ENCODE assay signal across 40 cellular contexts in the genomic region with DNA sequence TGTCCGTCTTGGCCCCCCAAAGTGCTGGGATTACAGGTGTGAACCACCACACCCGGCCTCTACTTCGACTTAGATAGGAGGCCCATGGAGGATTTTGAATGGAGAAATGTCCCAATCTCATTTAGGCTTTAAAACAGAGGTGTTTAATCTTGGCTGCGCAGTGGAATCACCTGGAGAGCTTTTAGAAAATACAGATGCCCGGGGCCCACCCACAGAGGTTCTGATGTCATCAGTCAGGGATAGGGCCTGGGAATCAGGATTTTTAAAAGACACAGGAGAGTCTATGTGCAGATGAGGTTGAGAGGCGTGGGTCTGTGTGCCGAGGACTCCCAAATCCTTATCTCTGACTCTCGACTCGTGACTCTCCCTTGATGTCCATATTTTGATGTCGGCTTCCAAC.
"Had no signal": no experiment of that assay in that cellular context is flagged by ENCODE, and none has a peak within 500 bp of the region (broad histone marks: within the 10 kb centered on the region; RNA-seq: fewer than 3 reads in every experiment).

No MANE protein-coding gene starts in this region.

- H3K27me3 Mint-ChIP-seq: activated B cell treated with CpG ODN at 0.5 μM for 24 hours; activated CD4-positive, alpha-beta memory T cell treated with anti-CD3 and anti-CD28 coated beads for 36 hours; activated CD4-positive, alpha-beta T cell treated with anti-CD3 and anti-CD28 coated beads, Interleukin-2, amount 10 ng/mL, durations not matched to agents 24 days and 14 days; activated CD8-positive, alpha-beta memory T cell treated with anti-CD3 and anti-CD28 coated beads, Interleukin-2, amount 10 ng/mL, durations not matched to agents 7 days and 5 days; activated naive CD4-positive, alpha-beta T cell treated with anti-CD3 and anti-CD28 coated beads, Interleukin-2, amount 50 U/mL, for 24 hours; activated naive CD8-positive, alpha-beta T cell treated with anti-CD3 and anti-CD28 coated beads for 36 hours; activated naive CD8-positive, alpha-beta T cell treated with anti-CD3 and anti-CD28 coated beads, Interleukin-2, amount 50 U/mL, for 24 hours; T-helper 17 cell had no signal

- H3K27ac ChIP-seq: adrenal gland, breast epithelium, cardiac muscle cell, colonic mucosa, dorsolateral prefrontal cortex, gastrocnemius medialis, heart left ventricle, WERI-Rb-1 had no signal

- H3K9me3 ChIP-seq: adrenal gland, breast epithelium, colonic mucosa, gastrocnemius medialis, heart left ventricle had no signal

- ATAC-seq: activated CD4-positive, alpha-beta T cell treated with anti-CD3 and anti-CD28 coated beads for 36 hours; activated CD8-positive, alpha-beta memory T cell treated with anti-CD3 and anti-CD28 coated beads, Interleukin-2, amount 10 ng/mL, durations not matched to agents 7 days and 5 days; activated CD8-positive, alpha-beta T cell treated with anti-CD3 and anti-CD28 coated beads, Interleukin-2, amount 10 ng/mL, durations not matched to agents 7 days and 5 days; activated naive CD8-positive, alpha-beta T cell treated with anti-CD3 and anti-CD28 coated beads, Interleukin-2, amount 50 U/mL, for 24 hours; esophagus mucosa; gastrocnemius medialis; heart left ventricle; T-helper 17 cell had no signal

- H3K4me1 Mint-ChIP-seq: activated CD4-positive, alpha-beta T cell treated with anti-CD3 and anti-CD28 coated beads, Interleukin-2, amount 10 ng/mL, durations not matched to agents 24 days and 14 days; activated naive CD4-positive, alpha-beta T cell treated with anti-CD3 and anti-CD28 coated beads, Interleukin-2, amount 50 U/mL, for 24 hours had no signal

- H3K9me3 Mint-ChIP-seq: activated B cell treated with CpG ODN at 0.5 μM for 24 hours; activated CD4-positive, alpha-beta memory T cell treated with anti-CD3 and anti-CD28 coated beads for 36 hours; activated CD4-positive, alpha-beta T cell treated with anti-CD3 and anti-CD28 coated beads, Interleukin-2, amount 10 ng/mL, durations not matched to agents 24 days and 14 days; activated naive CD4-positive, alpha-beta T cell treated with anti-CD3 and anti-CD28 coated beads for 36 hours; activated naive CD4-positive, alpha-beta T cell treated with anti-CD3 and anti-CD28 coated beads, Interleukin-2, amount 50 U/mL, for 24 hours; activated naive CD8-positive, alpha-beta T cell treated with anti-CD3 and anti-CD28 coated beads for 36 hours; activated naive CD8-positive, alpha-beta T cell treated with anti-CD3 and anti-CD28 coated beads, Interleukin-2, amount 50 U/mL, for 24 hours; activated T-helper 1 cell treated with anti-CD3 and anti-CD28 coated beads, Interleukin-12 subunit alpha, Interleukin-12 subunit beta, Interleukin-2, Interleukin-4 antibody, amounts not matched to agents 30 ng/mL and 10 ng/mL and 1 ng/mL, durations not matched to agents 14 hours and 24 hours and 36 hours; activated T-helper 2 cell treated with anti-CD3 and anti-CD28 coated beads, Interferon-gamma antibody, Interleukin-2, Interleukin-4, amounts not matched to agents 10 μg/mL and 5 μg/mL and 100 μg/mL, durations not matched to agents 14 hours and 24 hours and 36 hours; brain; dendritic cell treated with granulocyte-macrophage colony-stimulating factor and Interleukin-4, amounts not matched to agents 40 ng/mL and 50 ng/mL, for 4 days; endodermal cell; T-helper 2 cell treated with Interferon-gamma antibody and Interleukin-4, amounts not matched to agents 5 μg/mL and 100 μg/mL, for 36 hours had no signal

- H3K36me3 ChIP-seq: adrenal gland, breast epithelium, cardiac muscle cell, colonic mucosa, gastrocnemius medialis, heart left ventricle, WERI-Rb-1 had no signal

- H3K36me3 Mint-ChIP-seq: activated CD4-positive, alpha-beta memory T cell treated with anti-CD3 and anti-CD28 coated beads for 36 hours; activated CD8-positive, alpha-beta memory T cell treated with anti-CD3 and anti-CD28 coated beads, Interleukin-2, amount 10 ng/mL, durations not matched to agents 7 days and 5 days; activated naive CD4-positive, alpha-beta T cell treated with anti-CD3 and anti-CD28 coated beads, Interleukin-2, amount 50 U/mL, for 24 hours; activated naive CD8-positive, alpha-beta T cell treated with anti-CD3 and anti-CD28 coated beads for 36 hours; brain had no signal

- DNase-seq: activated B cell treated with CpG ODN at 0.5 μM for 24 hours; activated CD4-positive, alpha-beta memory T cell treated with anti-CD3 and anti-CD28 coated beads for 36 hours; activated CD4-positive, alpha-beta T cell treated with anti-CD3 and anti-CD28 coated beads for 36 hours; activated CD4-positive, alpha-beta T cell treated with anti-CD3 and anti-CD28 coated beads, Interleukin-2, amount 10 ng/mL, durations not matched to agents 24 days and 14 days; activated CD4-positive, CD25-positive, alpha-beta regulatory T cell treated with anti-CD3 and anti-CD28 coated beads, Interleukin-2, amount 50 U/mL, for 72 hours; activated CD8-positive, alpha-beta memory T cell treated with anti-CD3 and anti-CD28 coated beads, Interleukin-2, amount 10 ng/mL, durations not matched to agents 7 days and 5 days; activated CD8-positive, alpha-beta memory T cell treated with anti-CD3 and anti-CD28 coated beads, Interleukin-2, amount 50 U/mL, for 4 hours; activated CD8-positive, alpha-beta T cell treated with anti-CD3 and anti-CD28 coated beads, Interleukin-2, amount 10 ng/mL, durations not matched to agents 7 days and 5 days; activated effector memory CD4-positive, alpha-beta T cell treated with anti-CD3 and anti-CD28 coated beads, Interleukin-2, amount 50 U/mL, for 16 hours; activated naive CD4-positive, alpha-beta T cell treated with anti-CD3 and anti-CD28 coated beads for 36 hours; activated naive CD8-positive, alpha-beta T cell treated with anti-CD3 and anti-CD28 coated beads for 36 hours; activated naive CD8-positive, alpha-beta T cell treated with anti-CD3 and anti-CD28 coated beads, Interleukin-2, amount 50 U/mL, for 24 hours; activated T-cell treated with anti-CD3 and anti-CD28 coated beads, Interleukin-2, amount 50 U/mL, for 1 hour; activated T-cell treated with anti-CD3 and anti-CD28 coated beads, Interleukin-2, amount 50 U/mL, for 48 hours; adrenal gland; amygdala; aorta; central memory CD4-positive, alpha-beta T cell; cerebellar nuclear complex; colonic mucosa; dorsolateral prefrontal cortex; effector memory CD4-positive, alpha-beta T cell; endodermal cell; foreskin fibroblast; gastrocnemius medialis; glutamatergic neuron; heart left ventricle; T-helper 1 cell; T-helper 17 cell; T1000; WERI-Rb-1 had no signal

- H3K4me3 ChIP-seq: adrenal gland, breast epithelium, cardiac muscle cell, colonic mucosa, dorsolateral prefrontal cortex, gastrocnemius medialis, heart left ventricle had no signal

- H3K4me1 ChIP-seq: breast epithelium, colonic mucosa, gastrocnemius medialis had no signal

- H3K27ac Mint-ChIP-seq: activated B cell treated with CpG ODN at 0.5 μM for 24 hours; activated CD4-positive, alpha-beta memory T cell treated with anti-CD3 and anti-CD28 coated beads for 36 hours; activated CD4-positive, alpha-beta T cell treated with anti-CD3 and anti-CD28 coated beads for 36 hours; activated CD4-positive, alpha-beta T cell treated with anti-CD3 and anti-CD28 coated beads, Interleukin-2, amount 10 ng/mL, durations not matched to agents 24 days and 14 days; activated CD8-positive, alpha-beta memory T cell treated with anti-CD3 and anti-CD28 coated beads, Interleukin-2, amount 10 ng/mL, durations not matched to agents 7 days and 5 days; activated CD8-positive, alpha-beta T cell treated with anti-CD3 and anti-CD28 coated beads, Interleukin-2, amount 10 ng/mL, durations not matched to agents 7 days and 5 days; activated naive CD4-positive, alpha-beta T cell treated with anti-CD3 and anti-CD28 coated beads for 36 hours; activated naive CD4-positive, alpha-beta T cell treated with anti-CD3 and anti-CD28 coated beads, Interleukin-2, amount 50 U/mL, for 24 hours; activated naive CD8-positive, alpha-beta T cell treated with anti-CD3 and anti-CD28 coated beads for 36 hours; activated naive CD8-positive, alpha-beta T cell treated with anti-CD3 and anti-CD28 coated beads, Interleukin-2, amount 50 U/mL, for 24 hours; activated T-helper 1 cell treated with anti-CD3 and anti-CD28 coated beads, Interleukin-12 subunit alpha, Interleukin-12 subunit beta, Interleukin-2, Interleukin-4 antibody, amounts not matched to agents 30 ng/mL and 10 ng/mL and 1 ng/mL, durations not matched to agents 14 hours and 24 hours and 36 hours; activated T-helper 2 cell treated with anti-CD3 and anti-CD28 coated beads, Interferon-gamma antibody, Interleukin-2, Interleukin-4, amounts not matched to agents 10 μg/mL and 5 μg/mL and 100 μg/mL, durations not matched to agents 14 hours and 24 hours and 36 hours; T-helper 17 cell; T-helper 2 cell treated with Interferon-gamma antibody and Interleukin-4, amounts not matched to agents 5 μg/mL and 100 μg/mL, for 36 hours had no signal

- H3K4me3 Mint-ChIP-seq: activated CD4-positive, alpha-beta memory T cell treated with anti-CD3 and anti-CD28 coated beads for 36 hours; activated CD4-positive, alpha-beta T cell treated with anti-CD3 and anti-CD28 coated beads for 36 hours; activated CD4-positive, alpha-beta T cell treated with anti-CD3 and anti-CD28 coated beads, Interleukin-2, amount 10 ng/mL, durations not matched to agents 24 days and 14 days; activated CD8-positive, alpha-beta memory T cell treated with anti-CD3 and anti-CD28 coated beads, Interleukin-2, amount 10 ng/mL, durations not matched to agents 7 days and 5 days; activated CD8-positive, alpha-beta T cell treated with anti-CD3 and anti-CD28 coated beads, Interleukin-2, amount 10 ng/mL, durations not matched to agents 7 days and 5 days; activated naive CD4-positive, alpha-beta T cell treated with anti-CD3 and anti-CD28 coated beads for 36 hours; activated naive CD4-positive, alpha-beta T cell treated with anti-CD3 and anti-CD28 coated beads, Interleukin-2, amount 50 U/mL, for 24 hours; activated naive CD8-positive, alpha-beta T cell treated with anti-CD3 and anti-CD28 coated beads for 36 hours; activated naive CD8-positive, alpha-beta T cell treated with anti-CD3 and anti-CD28 coated beads, Interleukin-2, amount 50 U/mL, for 24 hours; activated T-helper 1 cell treated with anti-CD3 and anti-CD28 coated beads, Interleukin-12 subunit alpha, Interleukin-12 subunit beta, Interleukin-2, Interleukin-4 antibody, amounts not matched to agents 30 ng/mL and 10 ng/mL and 1 ng/mL, durations not matched to agents 14 hours and 24 hours and 36 hours; brain; dendritic cell treated with granulocyte-macrophage colony-stimulating factor and Interleukin-4, amounts not matched to agents 40 ng/mL and 50 ng/mL, for 4 days; endodermal cell; T-helper 17 cell; T-helper 2 cell treated with Interferon-gamma antibody and Interleukin-4, amounts not matched to agents 5 μg/mL and 100 μg/mL, for 36 hours had no signal

- H3K27me3 ChIP-seq: adrenal gland, breast epithelium, cardiac muscle cell, colonic mucosa, dorsolateral prefrontal cortex, gastrocnemius medialis, heart left ventricle had no signal
